In the genomic region with DNA sequence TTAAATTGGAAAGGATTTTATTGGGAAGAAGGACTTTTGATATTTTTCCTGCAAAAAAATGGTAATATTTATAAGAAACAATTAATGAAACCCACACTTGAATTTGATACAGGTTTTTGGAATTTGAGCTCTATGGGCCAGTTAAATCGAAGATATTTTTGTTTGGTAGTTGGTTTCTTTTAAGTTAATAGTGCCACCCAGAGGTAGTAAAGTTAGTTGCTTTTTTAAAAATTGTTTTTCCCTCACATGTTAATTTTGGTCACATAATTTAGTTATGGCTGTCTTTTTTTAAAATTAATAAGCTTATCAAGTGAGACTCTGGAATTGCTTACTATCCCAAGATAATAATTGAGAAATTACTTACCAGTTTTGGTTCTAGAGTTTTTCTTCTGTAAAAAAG, we compare ENCODE assay signal across 1 cellular context.
TF ChIP-seq lines count a peak whose summit lies in the region.

No MANE protein-coding gene starts in this region.

TF ChIP-seq in endothelial cell of umbilical vein, 7 proteins besides CTCF, POLR2A, EP300 and RAD21:
- TF ChIP-seq EZH2 (IDR thresholded peaks at IDR 0.05; ENCODE audit: borderline replicate concordance, low read depth, low read length, severe bottlenecking) = no peak
- TF ChIP-seq POLR2AphosphoS5 (IDR thresholded peaks at IDR 0.05; ENCODE audit: insufficient read depth, low read depth, low read length) = no peak
- no peak for TF ChIP-seq FOS (IDR thresholded peaks at IDR 0.05; ENCODE audit: borderline replicate concordance, insufficient read depth, low read length)
- TF ChIP-seq JUN (IDR thresholded peaks at IDR 0.05; ENCODE audit: borderline replicate concordance, insufficient read depth, insufficient read length, low read depth) = no peak
- TF ChIP-seq GATA2 (IDR thresholded peaks at IDR 0.05; ENCODE audit: insufficient read depth, insufficient read length, low read depth, low read length) = no peak
- no peak for TF ChIP-seq MYC (IDR thresholded peaks at IDR 0.05; ENCODE audit: low read depth, low read length)
- TF ChIP-seq, protein P1, sequence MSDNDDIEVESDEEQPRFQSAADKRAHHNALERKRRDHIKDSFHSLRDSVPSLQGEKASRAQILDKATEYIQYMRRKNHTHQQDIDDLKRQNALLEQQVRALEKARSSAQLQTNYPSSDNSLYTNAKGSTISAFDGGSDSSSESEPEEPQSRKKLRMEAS (IDR thresholded peaks at IDR 0.05; ENCODE audit: insufficient read depth, insufficient read length) = no peak
